11 cellular contexts compared by ENCODE assay signal in the genomic region with DNA sequence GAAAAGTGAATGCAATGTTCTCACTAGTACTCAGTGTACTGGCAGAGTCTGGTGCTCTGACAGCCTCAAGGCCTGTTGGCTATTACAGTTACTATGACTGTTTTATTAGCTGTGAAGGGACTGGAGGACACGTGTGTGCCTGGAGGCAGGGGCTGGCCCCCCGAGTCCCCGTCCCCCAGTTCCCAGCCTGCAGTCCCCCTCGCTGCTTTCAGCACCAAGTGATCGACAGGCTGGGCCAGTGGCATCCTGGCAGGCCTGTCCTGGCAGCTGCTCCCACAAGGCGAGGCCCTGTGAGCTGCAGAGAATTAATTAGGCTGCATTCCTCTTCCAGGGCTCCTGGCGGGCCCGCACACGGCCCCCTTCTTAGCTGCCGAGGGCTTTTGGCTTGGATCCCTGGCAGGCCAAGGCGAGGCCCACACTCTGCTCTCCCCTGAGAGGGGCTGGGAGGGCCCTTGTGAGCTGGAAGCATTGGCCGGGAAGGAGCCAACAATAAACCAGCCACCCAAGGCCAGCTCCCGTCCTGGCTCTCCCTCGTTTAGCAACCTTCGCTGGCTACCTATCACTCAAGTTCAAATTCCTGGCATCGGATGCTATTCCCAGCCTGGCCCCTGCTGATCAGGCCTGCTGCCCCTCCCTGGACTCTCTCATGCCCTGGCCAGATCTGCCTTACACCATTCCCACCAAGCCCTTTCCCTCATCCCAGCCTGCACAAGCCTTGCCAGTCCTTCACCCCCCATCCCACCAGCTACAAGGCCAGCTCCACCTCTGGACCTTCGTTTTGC. TPM values are rescaled to one million over a fixed set of nuclear protein-coding genes. Genes with fewer than 3 reads are reported as not detected.
DNase-seq lines count a peak whose midpoint lies in the region; ATAC-seq, FAIRE-seq and TF ChIP-seq lines count a peak whose summit lies in the region.
"Had no signal": no experiment of that assay in that cellular context is flagged by ENCODE, and none has a peak within 500 bp of the region (broad histone marks: within the 10 kb centered on the region; RNA-seq: fewer than 3 reads in every experiment).

No MANE protein-coding gene starts in this region.

- no peaks in the 10 kb centered on the region for H3K9me3 ChIP-seq in right atrium auricular region
- no peaks in the 10 kb centered on the region for H3K9me3 ChIP-seq in HepG2 (ENCODE audit: low read length)

- TF ChIP-seq EP300 in HepG2 (IDR thresholded peaks at IDR 0.05; ENCODE audit: low read depth in 2 of 2, low read length in 2 of 2) = no peak
- no peak for TF ChIP-seq EP300 in HepG2 (CRISPR knock-in tag; IDR thresholded peaks at IDR 0.05; ENCODE audit: borderline replicate concordance)

- WGBS in HepG2 (ENCODE audit: low lambda C conversion rate) = 44% methylated on average over 16 of the region's 17 CpGs

- TF ChIP-seq RAD21 in HepG2 (CRISPR knock-in tag; IDR thresholded peaks at IDR 0.05) = no peak

- H3K9ac ChIP-seq in HepG2 (ENCODE audit: insufficient read depth, low read depth, low read length) = no peak overlapping the region

- no peak for TF ChIP-seq POLR2A in HepG2 (IDR thresholded peaks at IDR 0.05; ENCODE audit: insufficient read depth in 1 of 2, low read depth in 2 of 2, low read length in 2 of 2)

- H3K4me1 Mint-ChIP-seq in WTC11 = peaks cover 11% of the 10 kb centered on the region

- H3K79me2 ChIP-seq in HepG2 (ENCODE audit: insufficient read depth, low read length) = no peaks in the 10 kb centered on the region

- peaks cover 0 to 52% of the 10 kb centered on the region in 2 donors for H3K4me1 ChIP-seq in right atrium auricular region
- H3K4me1 ChIP-seq in HepG2 (ENCODE audit: insufficient read depth, low read length) = peaks cover 23% of the 10 kb centered on the region

- TF ChIP-seq CTCF in WTC11 (IDR thresholded peaks at IDR 0.05) = no peak
- TF ChIP-seq CTCF in right atrium auricular region (IDR thresholded peaks at IDR 0.05) = no peak
- no peak for TF ChIP-seq CTCF in retinal pigment epithelial cell (conservative IDR thresholded peaks at IDR 0.05; ENCODE audit: low read depth, low read length)
- TF ChIP-seq CTCF in HepG2 (CRISPR knock-in tag; IDR thresholded peaks at IDR 0.05) = no peak

- peak overlapping the region; percentile 26; the same call in 1 of the 2 replicates for H3K27ac Mint-ChIP-seq in WTC11
- H3K27ac Mint-ChIP-seq: natural killer cell treated with Interleukin-12 subunit alpha and Interleukin-12 subunit beta and Interleukin-15 and Interleukin-18, amount 100 ng/mL, for 72 hours had no signal

- no peaks in the 10 kb centered on the region for H3K9me3 Mint-ChIP-seq in WTC11
- H3K9me3 Mint-ChIP-seq: natural killer cell treated with Interleukin-12 subunit alpha and Interleukin-12 subunit beta and Interleukin-15 and Interleukin-18, amount 100 ng/mL, for 72 hours had no signal

- POLR2A ChIA-PET in WTC11 (lab: Charles Lee) (no interaction called here), HepG2 (lab: Yijun Ruan, JAX) (no interaction called here)

- H3K27ac ChIP-seq in right atrium auricular region (peak overlapping the region; percentile 77 to 79), HepG2 (ENCODE audit: extremely low read length, insufficient read depth, low read length) (no peak overlapping the region)

- ATAC-seq in WTC11 = peak; percentile 55
- ATAC-seq in HepG2 = no peak
- no peak for ATAC-seq in GM19035 (IDR thresholded peaks at IDR 0.05; ENCODE audit: unreplicated experiment)
- ATAC-seq: natural killer cell treated with Interleukin-12 subunit alpha and Interleukin-12 subunit beta and Interleukin-15 and Interleukin-18, amount 100 ng/mL, for 72 hours had no signal

- H3K4me2 ChIP-seq in HepG2 (ENCODE audit: low read depth, low read length) = no peak overlapping the region

- no peak overlapping the region for H3K4me3 Mint-ChIP-seq in WTC11
- H3K4me3 Mint-ChIP-seq: natural killer cell treated with Interleukin-12 subunit alpha and Interleukin-12 subunit beta and Interleukin-15 and Interleukin-18, amount 100 ng/mL, for 72 hours had no signal

- H3K4me3 ChIP-seq in right atrium auricular region = no peak overlapping the region
- no peak overlapping the region for H3K4me3 ChIP-seq in retinal pigment epithelial cell (ENCODE audit: low read length)
- no peak overlapping the region for H3K4me3 ChIP-seq in HepG2 (replicated peaks in 1 of 3; ENCODE audit: insufficient read depth in 1 of 3, low read depth in 2 of 3, low read length in 3 of 3)

- H2AFZ ChIP-seq in HepG2 (ENCODE audit: low read length) = no peak overlapping the region

- no TSS peak for BruUV-seq in HepG2 (replicated peaks; lab: Mats Ljungman, UMichigan)

- DNase-seq in ELF-1 (ENCODE audit: low read depth, low spot score) (peak; percentile 68), WTC11 (ENCODE audit: low spot score) (no peak), right atrium auricular region (ENCODE audit: low spot score) (no peak), retinal pigment epithelial cell (ENCODE audit: low read depth) (peak; percentile 89), Kasumi-1 (lab: John Stamatoyannopoulos, UW) (no peak), HepG2 (ENCODE audit: low spot score) (no peak), NCI-H345 treated with DMSO at 0.1 percent for 48 hours (lab: John Stamatoyannopoulos, UW; ENCODE audit: unreplicated experiment) (no peak)
- DNase-seq: activated T-cell treated with anti-CD3 and anti-CD28 coated beads, Interleukin-2, amount 50 U/mL, for 1 hour; erythroblast had no signal

- H3K36me3 ChIP-seq in right atrium auricular region (no peaks in the 10 kb centered on the region), HepG2 (replicated peaks in 1 of 2; ENCODE audit: control insufficient read depth in 1 of 2, insufficient read depth in 2 of 2, low read length in 2 of 2) (no peaks in the 10 kb centered on the region)

- H3K27me3 Mint-ChIP-seq in WTC11 (ENCODE audit: low read depth) = no peaks in the 10 kb centered on the region
- H3K27me3 Mint-ChIP-seq: natural killer cell treated with Interleukin-12 subunit alpha and Interleukin-12 subunit beta and Interleukin-15 and Interleukin-18, amount 100 ng/mL, for 72 hours had no signal

- intact Hi-C loops in HepG2 (cut with micrococcal nuclease; ENCODE audit: unreplicated experiment) = no loop called here

- FAIRE-seq in HepG2 (lab: Jason Lieb, UNC) = no peak

- in situ Hi-C loops in HepG2 (cut with HindIII; ENCODE audit: extremely low pct_ligation_motif_present, low pct_unique_long_range_greater_than_20kb) = no loop called here

- no peaks in the 10 kb centered on the region for H3K36me3 Mint-ChIP-seq in WTC11
- H3K36me3 Mint-ChIP-seq: natural killer cell treated with Interleukin-12 subunit alpha and Interleukin-12 subunit beta and Interleukin-15 and Interleukin-18, amount 100 ng/mL, for 72 hours had no signal

- H4K20me1 ChIP-seq in HepG2 (ENCODE audit: insufficient read depth, low read length) = no peaks in the 10 kb centered on the region

- no peaks in the 10 kb centered on the region for H3K27me3 ChIP-seq in right atrium auricular region
- peaks cover 2 to 6% of the 10 kb centered on the region in 2 experiments; a peak in 1 of 5 replicates for H3K27me3 ChIP-seq in HepG2 (ENCODE audit: control insufficient read depth in 1 of 2, insufficient read depth in 2 of 2, low read length in 2 of 2)

- CTCF ChIA-PET in WTC11 (lab: Charles Lee) (interaction anchor here (0.6 to 3.5 kb wide), 14 partner anchors 10 to 192 kb away, joined by 3 to 22 read pairs (median 4); a partner anchor contains a TSS), HepG2 (lab: Yijun Ruan, JAX; ENCODE audit: low intra/inter-chr PET ratio, low total read pairs) (no interaction called here)

TF ChIP-seq in HepG2, 621 proteins besides CTCF, POLR2A, EP300 and RAD21 (continues in another document):
- TF ChIP-seq TEAD3 (CRISPR knock-in tag; optimal IDR thresholded peaks at IDR 0.05; ENCODE audit: borderline replicate concordance) (no peak), BORCS8-MEF2B (CRISPR knock-in tag; IDR thresholded peaks at IDR 0.05) (no peak)
- TF ChIP-seq, protein P1, sequence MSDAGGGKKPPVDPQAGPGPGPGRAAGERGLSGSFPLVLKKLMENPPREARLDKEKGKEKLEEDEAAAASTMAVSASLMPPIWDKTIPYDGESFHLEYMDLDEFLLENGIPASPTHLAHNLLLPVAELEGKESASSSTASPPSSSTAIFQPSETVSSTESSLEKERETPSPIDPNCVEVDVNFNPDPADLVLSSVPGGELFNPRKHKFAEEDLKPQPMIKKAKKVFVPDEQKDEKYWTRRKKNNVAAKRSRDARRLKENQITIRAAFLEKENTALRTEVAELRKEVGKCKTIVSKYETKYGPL (CRISPR knock-in tag; IDR thresholded peaks at IDR 0.05) = no peak

RNA-seq across cellular contexts. Expression of a gene that starts 9.8 kb away (rescaled TPM):
- total RNA-seq in WTC11 (2021) (0.33 to 0.39 TPM in 2 of 3 replicates, not detected in the other), right atrium auricular region (under 1 TPM in 1 of 2 donors, not detected in 1; 0.78 TPM), HepG2 (2016; rRNA removed; fragmentation: Illumina TruSeq; extraction: Trizol) (not detected in 2 replicates)
- not detected in 2 replicates for total RNA-seq in HepG2 (2016; cell fraction: cytosol; rRNA removed; fragmentation: Illumina TruSeq; extraction: Trizol; ENCODE audit: low read depth)
- total RNA-seq in HepG2 (2016; cell fraction: insoluble cytoplasmic fraction; rRNA removed; fragmentation: Illumina TruSeq; extraction: Trizol) = not detected in 2 replicates
- total RNA-seq in HepG2 (2016; cell fraction: membrane; rRNA removed; fragmentation: Illumina TruSeq; extraction: Trizol) = not detected in 2 replicates
- not detected in 2 replicates for total RNA-seq in HepG2 (2016; cell fraction: nucleus; rRNA removed; fragmentation: Illumina TruSeq; extraction: Trizol)
- not detected in 2 replicates for polyA plus RNA-seq in HepG2 (2011; rRNA removed)
- not detected in 2 replicates for polyA plus RNA-seq in HepG2 (2011; cell fraction: cytosol; rRNA removed)
- polyA plus RNA-seq in HepG2 (2011; cell fraction: nucleus; rRNA removed) = not detected in 2 replicates
- not detected in 2 replicates for polyA plus RNA-seq in HepG2 (2012)
- polyA plus RNA-seq in HepG2 (2016; cell fraction: cytosol; fragmentation: Illumina TruSeq; extraction: Trizol; ENCODE audit: low read depth) = not detected in 2 replicates
- polyA plus RNA-seq in HepG2 (2016; cell fraction: insoluble cytoplasmic fraction; fragmentation: Illumina TruSeq; extraction: Trizol; ENCODE audit: low read depth) = not detected in 2 replicates
- polyA plus RNA-seq in HepG2 (2016; cell fraction: membrane; fragmentation: Illumina TruSeq; extraction: Trizol; ENCODE audit: low read depth) = not detected in 2 replicates
- polyA plus RNA-seq in HepG2 (2016; cell fraction: nucleus; fragmentation: Illumina TruSeq; extraction: Trizol; ENCODE audit: insufficient read depth, low read depth) = not detected in 2 replicates
- polyA minus RNA-seq in HepG2 (2011; rRNA and poly(A)+ RNA removed; ENCODE audit: low replicate concordance) = 1.1 TPM in 1 of 2 replicates, not detected in the other
- polyA minus RNA-seq in HepG2 (2011; cell fraction: cytosol; rRNA and poly(A)+ RNA removed) = not detected in 2 replicates
- not detected in 2 replicates for polyA minus RNA-seq in HepG2 (2011; cell fraction: nucleus; rRNA and poly(A)+ RNA removed)
- total RNA-seq: natural killer cell treated with Interleukin-12 subunit alpha and Interleukin-12 subunit beta and Interleukin-15 and Interleukin-18, amount 100 ng/mL, for 72 hours had no signal

Comparison
In these comparisons a context has a peak if more than half of its experiments do, and no peak if none do; other contexts are left out.
1. DNase-seq: peak in ELF-1 (single experiment) and retinal pigment epithelial cell (single experiment); none in WTC11 (single experiment), right atrium auricular region (single experiment), Kasumi-1 (0 of 2), HepG2 (single experiment) and NCI-H345 treated with DMSO at 0.1 percent for 48 hours (single experiment).